ENCODE assay signal across 16 cellular contexts in genomic region chr3:130992344-130992743, GRCh38. TPM values are rescaled to one million over a fixed set of nuclear protein-coding genes. Genes with fewer than 3 reads are reported as not detected.
DNase-seq lines count a peak whose midpoint lies in the region; ATAC-seq, FAIRE-seq and TF ChIP-seq lines count a peak whose summit lies in the region.
"Had no signal": no experiment of that assay in that cellular context is flagged by ENCODE, and none has a peak within 500 bp of the region (broad histone marks: within the 10 kb centered on the region; RNA-seq: fewer than 3 reads in every experiment).

No MANE protein-coding gene starts in this region.

- TF ChIP-seq CTCF in MCF 10A (IDR thresholded peaks at IDR 0.05; ENCODE audit: unreplicated experiment), result no peak
- TF ChIP-seq CTCF in breast epithelium (IDR thresholded peaks at IDR 0.05), result no peak
- peak; percentile 0 for TF ChIP-seq CTCF in endodermal cell (conservative IDR thresholded peaks at IDR 0.05)

- H3K36me3 ChIP-seq in breast epithelium (no peaks in the 10 kb centered on the region), endodermal cell (ENCODE audit: control insufficient read depth, insufficient read depth, low read length) (peaks cover 43% of the 10 kb centered on the region), small intestine (ENCODE audit: control insufficient read depth in 2 of 2, insufficient read depth in 2 of 2, low read length in 2 of 2) (peaks cover 0 to 4% of the 10 kb centered on the region in 2 donors)

- 92 to 97% methylated on average over 2 to 3 of the region's 3 CpGs for WGBS in endodermal cell (ENCODE audit: insufficient coverage in 1 of 2, insufficient read length in 1 of 2), 2 experiments
- 75 to 86% (median 80%) methylated on average over 3 of the region's 3 CpGs for WGBS in small intestine, 3 donors

- H3K27ac ChIP-seq in breast epithelium (no peak overlapping the region), endodermal cell (ENCODE audit: low read depth, low read length) (no peak overlapping the region), small intestine (ENCODE audit: low read depth in 1 of 2, low read length in 1 of 2) (no peak overlapping the region)

- POLR2A ChIA-PET in MCF 10A (lab: Yijun Ruan, JAX), result interaction anchor here (0.7 kb wide), 1 partner anchor 890 kb away, joined by 3 read pairs; no protein-coding TSS in a partner anchor

- H3K4me3 ChIP-seq in breast epithelium, result no peak overlapping the region
- no peak overlapping the region for H3K4me3 ChIP-seq in endodermal cell (ENCODE audit: low read length)
- no peak overlapping the region for H3K4me3 ChIP-seq in small intestine (ENCODE audit: low read depth in 1 of 2, low read length in 2 of 2)

- no peaks in the 10 kb centered on the region for H3K9me3 ChIP-seq in breast epithelium
- H3K9me3 ChIP-seq in endodermal cell (ENCODE audit: control insufficient read depth, low read length), result peaks cover 5% of the 10 kb centered on the region
- no peaks in the 10 kb centered on the region for H3K9me3 ChIP-seq in small intestine (ENCODE audit: control insufficient read depth, low read depth)
- H3K9me3 ChIP-seq: SK-N-SH had no signal

- no peak overlapping the region for H3K4me3 Mint-ChIP-seq in MCF 10A (ENCODE audit: unreplicated experiment)
- no peak overlapping the region for H3K4me3 Mint-ChIP-seq in endodermal cell
- H3K4me3 Mint-ChIP-seq: B cell; CD4-positive, alpha-beta memory T cell had no signal

- H3K9me3 Mint-ChIP-seq in MCF 10A (ENCODE audit: unreplicated experiment), result no peaks in the 10 kb centered on the region
- H3K9me3 Mint-ChIP-seq in endodermal cell, result peaks cover 3% of the 10 kb centered on the region
- H3K9me3 Mint-ChIP-seq: CD4-positive, alpha-beta memory T cell had no signal

- peaks cover 27% of the 10 kb centered on the region for H3K36me3 Mint-ChIP-seq in MCF 10A (ENCODE audit: insufficient read depth, unreplicated experiment)
- peaks cover 30% of the 10 kb centered on the region for H3K36me3 Mint-ChIP-seq in endodermal cell (ENCODE audit: low read depth)

- intact Hi-C loops in MCF 10A (cut with micrococcal nuclease), result no loop called here
- intact Hi-C loops in breast epithelium (cut with DNase I; ENCODE audit: low total_unique reads), result no loop called here

- no peaks in the 10 kb centered on the region for H3K27me3 Mint-ChIP-seq in MCF 10A (ENCODE audit: insufficient read depth, unreplicated experiment)
- no peaks in the 10 kb centered on the region for H3K27me3 Mint-ChIP-seq in endodermal cell (ENCODE audit: insufficient read depth)
- H3K27me3 Mint-ChIP-seq: B cell; CD4-positive, alpha-beta memory T cell had no signal

- H3K27ac Mint-ChIP-seq in MCF 10A (ENCODE audit: low read depth, unreplicated experiment) (peak overlapping the region; percentile 44), endodermal cell (no peak overlapping the region)
- H3K27ac Mint-ChIP-seq: B cell had no signal

- H3K27me3 ChIP-seq in breast epithelium (no peaks in the 10 kb centered on the region), endodermal cell (ENCODE audit: control insufficient read depth, insufficient read depth, low read length, poor library complexity, severe bottlenecking) (no peaks in the 10 kb centered on the region), small intestine (ENCODE audit: control insufficient read depth in 2 of 2, insufficient read depth in 2 of 2, low read length in 2 of 2) (no peaks in the 10 kb centered on the region)

- H3K9ac ChIP-seq in endodermal cell (ENCODE audit: extremely low read depth, low read length, poor library complexity, severe bottlenecking), result no peak overlapping the region
- H3K9ac ChIP-seq: SK-N-SH had no signal

- no peaks in the 10 kb centered on the region for H3K4me1 ChIP-seq in breast epithelium
- H3K4me1 ChIP-seq in endodermal cell (ENCODE audit: control insufficient read depth, insufficient read depth, low read length), result no peaks in the 10 kb centered on the region
- no peaks in the 10 kb centered on the region for H3K4me1 ChIP-seq in small intestine (ENCODE audit: control insufficient read depth in 2 of 2, insufficient read depth in 1 of 2, low read depth in 1 of 2, low read length in 1 of 2)

- no peak for DNase-seq in MCF 10A (ENCODE audit: unreplicated experiment)
- no peak for DNase-seq in breast epithelium (ENCODE audit: low spot score in 2 of 2)
- DNase-seq in NCI-H187 treated with DMSO at 0.1 percent for 48 hours (lab: John Stamatoyannopoulos, UW), result peak; percentile 19
- no peak for DNase-seq in endodermal cell
- DNase-seq in small intestine, result no peak
- DNase-seq: CD4-positive, alpha-beta memory T cell; KBM-7; NCI-H1048; NCI-H2227 treated with DMSO at 0.1 percent for 48 hours; NCI-H526 treated with DMSO at 0.1 percent for 48 hours; SK-N-SH; T-helper 1 cell had no signal

- H3K4me1 Mint-ChIP-seq in MCF 10A (ENCODE audit: insufficient read depth, unreplicated experiment) (no peaks in the 10 kb centered on the region), endodermal cell (peaks cover 4% of the 10 kb centered on the region)
- H3K4me1 Mint-ChIP-seq: B cell had no signal

- no TSS peak for BruUV-seq in MCF 10A (replicated peaks; lab: Mats Ljungman, UMichigan)

- no peak for ATAC-seq in HG03521 (IDR thresholded peaks at IDR 0.05; ENCODE audit: unreplicated experiment)
- no peak for ATAC-seq in HG03095 (IDR thresholded peaks at IDR 0.05; ENCODE audit: unreplicated experiment)

- CTCF ChIA-PET in MCF 10A (lab: Yijun Ruan, JAX), result interaction anchor here (0.6 kb wide), 1 partner anchor 330 kb away, joined by 5 read pairs; no protein-coding TSS in a partner anchor

- no peak for FAIRE-seq in small intestine (lab: Jason Lieb, UNC)
- FAIRE-seq: H1 had no signal

- TF ChIP-seq POLR2A in breast epithelium (IDR thresholded peaks at IDR 0.05), result no peak

RNA-seq across cellular contexts. Expression of gene ASTE1, which starts 34.3 kb away (rescaled TPM):
- total RNA-seq in MCF 10A (2022) (2.7 and 3.3 TPM in 2 replicates), breast epithelium (10 to 100 TPM in 1 of 3 donors, 1 to 10 TPM in 2; 6.2 to 10.5 (median 8.0) TPM), endodermal cell (1 to 10 TPM in 1 of 2 donors, not detected in 1; 6.7 TPM)
- 9.3 TPM for polyA plus RNA-seq in endodermal cell (2013, experiment 1 of 2)
- 7.3 TPM for polyA plus RNA-seq in endodermal cell (2013, experiment 2 of 2)
- 10 to 100 TPM in 1 of 3 donors, 1 to 10 TPM in 2; 4.5 to 10.1 (median 6.5) TPM for polyA plus RNA-seq in small intestine
- total RNA-seq: H1 had no signal

RNA-seq across cellular contexts. Expression of gene NEK11, which starts 34.3 kb away (rescaled TPM):
- total RNA-seq in MCF 10A (2022), result 6.9 and 10.2 TPM in 2 replicates
- total RNA-seq in breast epithelium, result 10 to 100 TPM in 2 of 3 donors, 1 to 10 TPM in 1; 7.4 to 18.3 (median 16.4) TPM
- 1 to 10 TPM in 1 of 2 donors, under 1 TPM in 1; 0.20 to 6.0 TPM for total RNA-seq in endodermal cell
- polyA plus RNA-seq in endodermal cell (2013, experiment 1 of 2), result 2.0 TPM
- polyA plus RNA-seq in endodermal cell (2013, experiment 2 of 2), result 3.0 TPM
- polyA plus RNA-seq in small intestine, result 1 to 10 TPM in 2 of 3 donors, under 1 TPM in 1; 0.81 to 1.3 (median 1.1) TPM
- total RNA-seq: H1 had no signal
